10 cellular contexts compared by ENCODE assay signal in genomic region chr21:41928621-41929220, GRCh38. TPM values are rescaled to one million over a fixed set of nuclear protein-coding genes. Genes with fewer than 3 reads are reported as not detected.
DNase-seq lines count a peak whose midpoint lies in the region; ATAC-seq and TF ChIP-seq lines count a peak whose summit lies in the region.
"Had no signal": no experiment of that assay in that cellular context is flagged by ENCODE, and none has a peak within 500 bp of the region (broad histone marks: within the 10 kb centered on the region; RNA-seq: fewer than 3 reads in every experiment).

No MANE protein-coding gene starts in this region.

- intact Hi-C loops in left lung (cut with DNase I), result no loop called here

- H4K20me1 ChIP-seq in OCI-LY1 (ENCODE audit: insufficient read depth, low read length), result no peaks in the 10 kb centered on the region

- peak overlapping the region; percentile 8; the same call in 1 of the 2 replicates for H3K4me2 ChIP-seq in OCI-LY1 (ENCODE audit: low read length)

- H3K36me3 ChIP-seq in OCI-LY1 (ENCODE audit: insufficient read depth, low read length) (no peaks in the 10 kb centered on the region), left lung (no peaks in the 10 kb centered on the region)

- no peak overlapping the region for H3K9ac ChIP-seq in OCI-LY1 (ENCODE audit: low read length)

- no peak for TF ChIP-seq CTCF in GM10248 (IDR thresholded peaks at IDR 0.05; ENCODE audit: control extremely low read depth, extremely low read depth, low read depth, missing control alignments)
- no peak for TF ChIP-seq CTCF in OCI-LY1 (IDR thresholded peaks at IDR 0.05; ENCODE audit: low read length)
- no peak for TF ChIP-seq CTCF in left lung (IDR thresholded peaks at IDR 0.05)

- CTCF ChIA-PET in GM10248 (lab: Yijun Ruan, JAX), result interaction anchor here (1.0 to 2.6 kb wide), 5 partner anchors 11 to 189 kb away, joined by 3 to 7 read pairs (median 6); no protein-coding TSS in a partner anchor

- H3K27ac ChIP-seq in OCI-LY1 (ENCODE audit: low read depth, low read length, poor library complexity, severe bottlenecking), result peak overlapping the region; percentile 67
- peak overlapping the region; percentile 81 to 84 for H3K27ac ChIP-seq in left lung

- H3K4me1 ChIP-seq in OCI-LY1 (ENCODE audit: insufficient read depth, low read length, severe bottlenecking), result peaks cover 81% of the 10 kb centered on the region
- H3K4me1 ChIP-seq in left lung, result peaks cover 12 to 66% of the 10 kb centered on the region in 2 donors

- no peak overlapping the region for H2AFZ ChIP-seq in OCI-LY1 (ENCODE audit: low read length)

- 0 out of 2 replicates have a peak, but pooled peaks cover 2% of the 10 kb centered on the region for H3K27me3 ChIP-seq in OCI-LY1 (ENCODE audit: insufficient read depth, low read length)
- H3K27me3 ChIP-seq in left lung, result no peaks in the 10 kb centered on the region

- DNase-seq in GM10248 (ENCODE audit: extremely low spot score) (peak; percentile 65), left lung (peak in 1 of 2 donors; percentile 40), NCI-H2107 (lab: John Stamatoyannopoulos, UW) (no peak), SW 1271 (lab: John Stamatoyannopoulos, UW) (no peak)
- DNase-seq in stimulated activated CD4-positive, alpha-beta T cell treated with anti-CD3 and anti-CD28 coated beads, Interleukin-4, amount 100 ng/mL, for 24 hours, result no peak
- DNase-seq: activated T-cell treated with anti-CD3 and anti-CD28 coated beads, Interleukin-2, amount 50 U/mL, for 4 hours; PC-3 had no signal

- POLR2A ChIA-PET in GM10248 (lab: Yijun Ruan, JAX), result interaction anchor here (0.7 kb wide), 1 partner anchor 674 kb away, joined by 7 read pairs; no protein-coding TSS in a partner anchor

- H3K9me3 ChIP-seq in OCI-LY1 (ENCODE audit: low read length), result no peaks in the 10 kb centered on the region
- no peaks in the 10 kb centered on the region for H3K9me3 ChIP-seq in left lung

- no peak overlapping the region for H3K4me3 ChIP-seq in OCI-LY1 (ENCODE audit: low read depth, low read length, poor library complexity, severe bottlenecking)
- H3K4me3 ChIP-seq in left lung, result no peak overlapping the region

- H3K79me2 ChIP-seq in OCI-LY1 (ENCODE audit: insufficient read depth, low read length), result no peaks in the 10 kb centered on the region

- ATAC-seq in GM21381 (IDR thresholded peaks at IDR 0.05; ENCODE audit: unreplicated experiment) (peak; percentile 38), left lung (no peak), GM21367 (IDR thresholded peaks at IDR 0.05; ENCODE audit: unreplicated experiment) (no peak)
- ATAC-seq: activated T-cell treated with anti-CD3 and anti-CD28 coated beads, Interleukin-2, amount 50 U/mL, for 4 hours; PC-3 had no signal

- no peaks in the 10 kb centered on the region for H3F3A ChIP-seq in OCI-LY1 (ENCODE audit: insufficient read depth, low read length)

- no peaks in the 10 kb centered on the region for H3K9me2 ChIP-seq in OCI-LY1 (ENCODE audit: low read depth, low read length)

RNA-seq across cellular contexts. Expression of gene C2CD2, which starts 25.1 kb away (rescaled TPM):
- total RNA-seq in left lung, result 10 to 100 TPM; 19.4 to 22.0 TPM

RNA-seq across cellular contexts. Expression of gene PRDM15, which starts 49.6 kb away (rescaled TPM):
- total RNA-seq in left lung, result 1 to 10 TPM; 6.2 to 7.8 TPM
